40 cellular contexts compared by ENCODE assay signal in the genomic region with DNA sequence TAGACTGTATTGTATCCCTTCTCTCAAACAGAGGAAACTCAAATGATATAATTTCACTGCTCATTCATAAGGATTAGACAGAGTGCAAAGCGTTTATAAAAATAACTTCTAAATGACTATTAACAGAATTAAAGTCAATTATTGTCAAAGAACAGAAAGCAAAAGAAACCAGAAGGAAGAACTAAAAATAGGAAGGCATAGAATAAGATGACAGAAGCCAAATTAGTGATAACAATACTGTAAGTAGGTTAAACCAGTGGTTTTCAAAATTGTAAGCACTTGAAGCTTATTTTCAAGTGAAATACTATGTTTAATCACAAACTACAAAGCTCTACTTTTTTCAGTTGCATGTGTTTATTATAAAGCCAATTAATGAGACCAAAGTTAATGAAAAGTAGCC.
"Had no signal": no experiment of that assay in that cellular context is flagged by ENCODE, and none has a peak within 500 bp of the region (broad histone marks: within the 10 kb centered on the region; RNA-seq: fewer than 3 reads in every experiment).

No MANE protein-coding gene starts in this region.

- H3K4me1 ChIP-seq: adrenal gland had no signal

- DNase-seq: activated CD4-positive, alpha-beta memory T cell treated with anti-CD3 and anti-CD28 coated beads, Interleukin-2, amount 10 ng/mL, durations not matched to agents 7 days and 5 days; activated CD4-positive, alpha-beta T cell treated with anti-CD3 and anti-CD28 coated beads for 1 hour; activated CD4-positive, alpha-beta T cell treated with anti-CD3 and anti-CD28 coated beads for 36 hours; activated CD4-positive, alpha-beta T cell treated with anti-CD3 and anti-CD28 coated beads for 48 hours; activated CD4-positive, alpha-beta T cell treated with anti-CD3 and anti-CD28 coated beads, Interleukin-2, amount 10 ng/mL, durations not matched to agents 7 days and 5 days; activated CD4-positive, alpha-beta T cell treated with anti-CD3 and anti-CD28 coated beads, Interleukin-2, amount 50 U/mL, for 48 hours; activated CD4-positive, CD25-positive, alpha-beta regulatory T cell; activated CD8-positive, alpha-beta memory T cell treated with anti-CD3 and anti-CD28 coated beads for 24 hours; activated CD8-positive, alpha-beta memory T cell treated with anti-CD3 and anti-CD28 coated beads, Interleukin-2, amount 10 ng/mL, durations not matched to agents 7 days and 5 days; activated CD8-positive, alpha-beta memory T cell treated with anti-CD3 and anti-CD28 coated beads, Interleukin-2, amount 50 U/mL, for 48 hours; activated CD8-positive, alpha-beta T cell treated with anti-CD3 and anti-CD28 coated beads, Interleukin-2, amount 10 ng/mL, durations not matched to agents 7 days and 5 days; activated effector memory CD4-positive, alpha-beta T cell treated with anti-CD3 and anti-CD28 coated beads, Interleukin-2, amount 50 U/mL, for 16 hours; activated gamma-delta T cell treated with Interleukin-2 at 50 U/mL for 16 hours; activated naive CD4-positive, alpha-beta T cell; activated naive CD4-positive, alpha-beta T cell treated with anti-CD3 and anti-CD28 coated beads for 36 hours; activated naive CD4-positive, alpha-beta T cell treated with anti-CD3 and anti-CD28 coated beads, Interleukin-2, amount 50 U/mL, for 16 hours; activated naive CD8-positive, alpha-beta T cell treated with anti-CD3 and anti-CD28 coated beads for 36 hours; activated T-cell treated with anti-CD3 and anti-CD28 coated beads, Interleukin-2, amount 50 U/mL, for 1 hour; activated T-cell treated with anti-CD3 and anti-CD28 coated beads, Interleukin-2, amount 50 U/mL, for 4 hours; activated T-cell treated with anti-CD3 and anti-CD28 coated beads, Interleukin-2, amount 50 U/mL, for 72 hours; adrenal gland; amniotic stem cell; aorta; caudate nucleus; cerebellar nuclear complex; T-helper 1 cell; T-helper 2 cell; T-helper 9 cell had no signal

- H3K4me3 Mint-ChIP-seq: activated CD4-positive, alpha-beta memory T cell treated with anti-CD3 and anti-CD28 coated beads, Interleukin-2, amount 10 ng/mL, durations not matched to agents 7 days and 5 days; activated CD4-positive, alpha-beta T cell treated with anti-CD3 and anti-CD28 coated beads for 36 hours; activated CD4-positive, alpha-beta T cell treated with anti-CD3 and anti-CD28 coated beads, Interleukin-2, amount 10 ng/mL, durations not matched to agents 7 days and 5 days; activated CD8-positive, alpha-beta memory T cell treated with anti-CD3 and anti-CD28 coated beads, Interleukin-2, amount 10 ng/mL, durations not matched to agents 7 days and 5 days; activated CD8-positive, alpha-beta T cell treated with anti-CD3 and anti-CD28 coated beads, Interleukin-2, amount 10 ng/mL, durations not matched to agents 7 days and 5 days; activated naive CD4-positive, alpha-beta T cell treated with anti-CD3 and anti-CD28 coated beads for 36 hours; activated naive CD8-positive, alpha-beta T cell treated with anti-CD3 and anti-CD28 coated beads for 36 hours; activated T-cell treated with anti-CD3 and anti-CD28 coated beads, Interleukin-2, amount 50 U/mL, for 4 hours; activated T-cell treated with anti-CD3 and anti-CD28 coated beads, Interleukin-2, amount 50 U/mL, for 72 hours; activated T-helper 1 cell treated with anti-CD3 and anti-CD28 coated beads, Interleukin-12 subunit alpha, Interleukin-12 subunit beta, Interleukin-2, Interleukin-4 antibody, amounts not matched to agents 30 ng/mL and 10 ng/mL and 1 ng/mL, durations not matched to agents 14 hours and 24 hours and 36 hours; activated T-helper 17 cell treated with anti-CD3 and anti-CD28 coated beads, Interleukin-2, amount 50 U/mL, for 72 hours; brain; central memory CD8-positive, alpha-beta T cell; T-helper 1 cell treated with Interleukin-12 subunit alpha and Interleukin-12 subunit beta and Interleukin-4 antibody, amounts not matched to agents 30 μg/mL and 1 μg/mL, for 36 hours; T-helper 2 cell treated with Interferon-gamma antibody and Interleukin-4, amounts not matched to agents 5 μg/mL and 100 μg/mL, for 36 hours; WTC11 had no signal

- H3K27me3 Mint-ChIP-seq: activated CD4-positive, alpha-beta memory T cell treated with anti-CD3 and anti-CD28 coated beads, Interleukin-2, amount 10 ng/mL, durations not matched to agents 7 days and 5 days; activated CD4-positive, alpha-beta T cell treated with anti-CD3 and anti-CD28 coated beads for 36 hours; activated CD4-positive, alpha-beta T cell treated with anti-CD3 and anti-CD28 coated beads, Interleukin-2, amount 10 ng/mL, durations not matched to agents 7 days and 5 days; activated CD8-positive, alpha-beta memory T cell treated with anti-CD3 and anti-CD28 coated beads, Interleukin-2, amount 10 ng/mL, durations not matched to agents 7 days and 5 days; activated naive CD8-positive, alpha-beta T cell treated with anti-CD3 and anti-CD28 coated beads for 36 hours; activated T-helper 17 cell treated with anti-CD3 and anti-CD28 coated beads, Interleukin-2, amount 50 U/mL, for 72 hours; brain; central memory CD8-positive, alpha-beta T cell had no signal

- H3K27ac ChIP-seq: adrenal gland, cardiac muscle cell, VCaP had no signal

- H3K27me3 ChIP-seq: cardiac muscle cell had no signal

- H3K4me1 Mint-ChIP-seq: activated CD4-positive, alpha-beta memory T cell treated with anti-CD3 and anti-CD28 coated beads, Interleukin-2, amount 10 ng/mL, durations not matched to agents 7 days and 5 days; activated CD4-positive, alpha-beta T cell treated with anti-CD3 and anti-CD28 coated beads for 36 hours; activated CD4-positive, alpha-beta T cell treated with anti-CD3 and anti-CD28 coated beads, Interleukin-2, amount 10 ng/mL, durations not matched to agents 7 days and 5 days; activated naive CD8-positive, alpha-beta T cell treated with anti-CD3 and anti-CD28 coated beads for 36 hours; activated T-helper 17 cell treated with anti-CD3 and anti-CD28 coated beads, Interleukin-2, amount 50 U/mL, for 72 hours; brain had no signal

- ATAC-seq: activated CD4-positive, alpha-beta T cell treated with anti-CD3 and anti-CD28 coated beads for 36 hours; activated CD8-positive, alpha-beta memory T cell treated with anti-CD3 and anti-CD28 coated beads, Interleukin-2, amount 10 ng/mL, durations not matched to agents 7 days and 5 days; activated CD8-positive, alpha-beta T cell treated with anti-CD3 and anti-CD28 coated beads, Interleukin-2, amount 10 ng/mL, durations not matched to agents 7 days and 5 days; activated naive CD4-positive, alpha-beta T cell treated with anti-CD3 and anti-CD28 coated beads, Interleukin-2, amount 50 U/mL, for 72 hours; activated T-cell treated with anti-CD3 and anti-CD28 coated beads, Interleukin-2, amount 50 U/mL, for 4 hours; activated T-cell treated with anti-CD3 and anti-CD28 coated beads, Interleukin-2, amount 50 U/mL, for 72 hours; activated T-helper 17 cell treated with anti-CD3 and anti-CD28 coated beads, Interleukin-2, amount 50 U/mL, for 72 hours; WTC11 had no signal

- H3K36me3 Mint-ChIP-seq: activated naive CD4-positive, alpha-beta T cell treated with anti-CD3 and anti-CD28 coated beads, Interleukin-2, amount 50 U/mL, for 72 hours; activated naive CD8-positive, alpha-beta T cell treated with anti-CD3 and anti-CD28 coated beads for 36 hours; brain had no signal

- H3K9me3 Mint-ChIP-seq: activated naive CD4-positive, alpha-beta T cell treated with anti-CD3 and anti-CD28 coated beads for 36 hours; activated naive CD4-positive, alpha-beta T cell treated with anti-CD3 and anti-CD28 coated beads, Interleukin-2, amount 50 U/mL, for 72 hours; activated naive CD8-positive, alpha-beta T cell treated with anti-CD3 and anti-CD28 coated beads for 36 hours; activated T-cell treated with anti-CD3 and anti-CD28 coated beads, Interleukin-2, amount 50 U/mL, for 4 hours; activated T-cell treated with anti-CD3 and anti-CD28 coated beads, Interleukin-2, amount 50 U/mL, for 72 hours; activated T-helper 1 cell treated with anti-CD3 and anti-CD28 coated beads, Interleukin-12 subunit alpha, Interleukin-12 subunit beta, Interleukin-2, Interleukin-4 antibody, amounts not matched to agents 30 ng/mL and 10 ng/mL and 1 ng/mL, durations not matched to agents 14 hours and 24 hours and 36 hours; activated T-helper 17 cell treated with anti-CD3 and anti-CD28 coated beads, Interleukin-2, amount 50 U/mL, for 72 hours; central memory CD8-positive, alpha-beta T cell; T-helper 2 cell treated with Interferon-gamma antibody and Interleukin-4, amounts not matched to agents 5 μg/mL and 100 μg/mL, for 36 hours had no signal

- H3K4me3 ChIP-seq: adrenal gland, cardiac muscle cell had no signal

- H3K9me3 ChIP-seq: adrenal gland had no signal

- H3K27ac Mint-ChIP-seq: activated CD4-positive, alpha-beta memory T cell treated with anti-CD3 and anti-CD28 coated beads, Interleukin-2, amount 10 ng/mL, durations not matched to agents 7 days and 5 days; activated CD4-positive, alpha-beta T cell treated with anti-CD3 and anti-CD28 coated beads for 36 hours; activated CD4-positive, alpha-beta T cell treated with anti-CD3 and anti-CD28 coated beads, Interleukin-2, amount 10 ng/mL, durations not matched to agents 7 days and 5 days; activated CD8-positive, alpha-beta memory T cell treated with anti-CD3 and anti-CD28 coated beads, Interleukin-2, amount 10 ng/mL, durations not matched to agents 7 days and 5 days; activated CD8-positive, alpha-beta T cell treated with anti-CD3 and anti-CD28 coated beads, Interleukin-2, amount 10 ng/mL, durations not matched to agents 7 days and 5 days; activated naive CD4-positive, alpha-beta T cell treated with anti-CD3 and anti-CD28 coated beads for 36 hours; activated naive CD4-positive, alpha-beta T cell treated with anti-CD3 and anti-CD28 coated beads, Interleukin-2, amount 50 U/mL, for 72 hours; activated naive CD8-positive, alpha-beta T cell treated with anti-CD3 and anti-CD28 coated beads for 36 hours; activated T-cell treated with anti-CD3 and anti-CD28 coated beads, Interleukin-2, amount 50 U/mL, for 72 hours; activated T-helper 1 cell treated with anti-CD3 and anti-CD28 coated beads, Interleukin-12 subunit alpha, Interleukin-12 subunit beta, Interleukin-2, Interleukin-4 antibody, amounts not matched to agents 30 ng/mL and 10 ng/mL and 1 ng/mL, durations not matched to agents 14 hours and 24 hours and 36 hours; activated T-helper 17 cell treated with anti-CD3 and anti-CD28 coated beads, Interleukin-2, amount 50 U/mL, for 72 hours; brain; T-helper 1 cell treated with Interleukin-12 subunit alpha and Interleukin-12 subunit beta and Interleukin-4 antibody, amounts not matched to agents 30 μg/mL and 1 μg/mL, for 36 hours; T-helper 2 cell treated with Interferon-gamma antibody and Interleukin-4, amounts not matched to agents 5 μg/mL and 100 μg/mL, for 36 hours; WTC11 had no signal

- H3K36me3 ChIP-seq: adrenal gland, cardiac muscle cell had no signal

- FAIRE-seq: bronchial epithelial cell, TTC549 had no signal
